Comparison of ENCODE assay signal across 8 cellular contexts in genomic region chr7:152025077-152025936, GRCh38.
DNase-seq lines count a peak whose midpoint lies in the region; ATAC-seq and TF ChIP-seq lines count a peak whose summit lies in the region.

TSS of gene GALNT11 (plus strand) at chr7:152025674. CDS start at chr7:152094228, 68,554 bp downstream.

- H3K4me3 ChIP-seq in BLaER1 treated with 17β-estradiol and CSF1 and Interleukin-3, amounts not matched to agents 10 nM and 100 nM = peak within 1 kb of the TSS; percentile 59 to 77 (median 66)

- peak; percentile 62 for TF ChIP-seq POLR2A in GM19193 (IDR thresholded peaks at IDR 0.05; ENCODE audit: extremely low read depth, insufficient read depth, insufficient read length)

- peaks cover 4 to 15% (median 9%) of the 10 kb centered on the region in 10 experiments; a peak in 13 of 20 replicates for H3K4me1 ChIP-seq in BLaER1 treated with 17β-estradiol and CSF1 and Interleukin-3, amounts not matched to agents 10 nM and 100 nM

- peaks cover 7 to 21% (median 14%) of the 10 kb centered on the region in 11 experiments; a peak in 20 of 22 replicates for H3K9me3 ChIP-seq in BLaER1 treated with 17β-estradiol and CSF1 and Interleukin-3, amounts not matched to agents 10 nM and 100 nM (replicated peaks in 1 of 11)

- H3K4me2 ChIP-seq in BLaER1 treated with 17β-estradiol and CSF1 and Interleukin-3, amounts not matched to agents 10 nM and 100 nM = peak within 1 kb of the TSS; percentile 79 to 94 (median 89)

- H3K27me3 ChIP-seq in BLaER1 treated with 17β-estradiol and CSF1 and Interleukin-3, amounts not matched to agents 10 nM and 100 nM = peaks cover 0 to 26% (median 20%) of the 10 kb centered on the region in 11 experiments; a peak in 20 of 22 replicates

- H3K36me3 ChIP-seq in BLaER1 treated with 17β-estradiol and CSF1 and Interleukin-3, amounts not matched to agents 10 nM and 100 nM = peaks cover 0 to 17% (median 0%) of the 10 kb centered on the region in 11 experiments; a peak in 5 of 22 replicates

- H3K9ac ChIP-seq in BLaER1 treated with 17β-estradiol and CSF1 and Interleukin-3, amounts not matched to agents 10 nM and 100 nM = peak within 1 kb of the TSS; percentile 64 to 88 (median 79)

- H4K20me1 ChIP-seq in BLaER1 treated with 17β-estradiol and CSF1 and Interleukin-3, amounts not matched to agents 10 nM and 100 nM = no peaks in the 10 kb centered on the region

- peak; percentile 97 for ATAC-seq in HG03432 (IDR thresholded peaks at IDR 0.05; ENCODE audit: unreplicated experiment)

- DNase-seq in NCI-H748 treated with DMSO at 0.1 percent for 48 hours (lab: John Stamatoyannopoulos, UW) = peak; percentile 54
- peak; percentile 96 for DNase-seq in activated CD8-positive, alpha-beta memory T cell treated with anti-CD3 and anti-CD28 coated beads for 24 hours
- peak; percentile 82 for DNase-seq in effector CD4-positive, alpha-beta T cell
- DNase-seq in medulla oblongata (ENCODE audit: extremely low spot score) = peak; percentile 79
- peak; percentile 71 to 86 (median 75) for DNase-seq in stimulated activated CD4-positive, alpha-beta T cell treated with anti-CD3 and anti-CD28 coated beads, TNF-alpha, amount 100 ng/mL, for 48 hours (ENCODE audit: low read depth in 3 of 3)

- peak within 1 kb of the TSS; percentile 18 to 73 (median 54); a peak in 19 of 22 replicates for H3K27ac ChIP-seq in BLaER1 treated with 17β-estradiol and CSF1 and Interleukin-3, amounts not matched to agents 10 nM and 100 nM

Comparison
In these comparisons a context has a peak if more than half of its experiments do, and no peak if none do; other contexts are left out.
1. Peak in every context shown above with its lines: DNase-seq, ATAC-seq, H3K4me3 ChIP-seq and H3K27ac ChIP-seq.